Comparison of ENCODE assay signal across 15 cellular contexts in the genomic region with DNA sequence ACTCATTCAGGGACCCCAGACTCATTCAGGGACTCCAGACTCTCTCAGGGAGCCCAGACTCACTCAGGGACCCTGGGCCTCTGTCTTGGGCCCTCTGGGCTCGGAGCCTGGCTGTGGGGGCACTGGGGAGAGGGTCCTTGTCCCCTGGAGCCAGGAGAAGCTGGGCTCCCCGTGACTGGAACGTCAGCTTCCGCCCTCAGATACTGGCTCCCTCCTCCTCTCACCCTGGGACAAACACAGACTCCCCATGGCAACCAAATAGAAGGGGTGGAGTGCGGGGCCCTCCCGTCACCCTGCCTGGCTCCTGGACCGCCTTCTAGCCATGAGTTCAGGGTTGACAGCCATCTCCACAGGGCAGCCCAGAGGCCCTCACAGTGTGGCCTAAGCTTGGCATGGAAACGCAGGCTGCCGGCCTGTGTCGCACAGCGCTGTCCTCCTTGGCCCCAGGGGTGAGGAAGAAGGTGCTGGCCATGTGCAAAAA. TPM values are rescaled to one million over a fixed set of nuclear protein-coding genes. Genes with fewer than 3 reads are reported as not detected.
DNase-seq lines count a peak whose midpoint lies in the region; ATAC-seq, FAIRE-seq and TF ChIP-seq lines count a peak whose summit lies in the region.
"Had no signal": no experiment of that assay in that cellular context is flagged by ENCODE, and none has a peak within 500 bp of the region (broad histone marks: within the 10 kb centered on the region; RNA-seq: fewer than 3 reads in every experiment).

No MANE protein-coding gene starts in this region.

- H3K79me2 ChIP-seq in H1 (ENCODE audit: control insufficient read depth in 1 of 2, insufficient read depth in 2 of 2, low read length in 2 of 2) = no peaks in the 10 kb centered on the region
- no peaks in the 10 kb centered on the region for H3K79me2 ChIP-seq in mesendoderm (ENCODE audit: control insufficient read depth, insufficient read depth, low read length)

- H4K5ac ChIP-seq in H1 (ENCODE audit: insufficient read length, low read depth, low read length) = no peak overlapping the region
- H4K5ac ChIP-seq in mesendoderm (ENCODE audit: low read length) = no peak overlapping the region

- H3K4me2 ChIP-seq in H1 (ENCODE audit: insufficient read depth in 1 of 2, low read depth in 2 of 2, low read length in 2 of 2) (no peak overlapping the region), mesendoderm (ENCODE audit: low read length) (no peak overlapping the region)

- H3K18ac ChIP-seq in H1 (ENCODE audit: extremely low read depth, low read length) (no peak overlapping the region; the same call in 1 of the 2 replicates), mesendoderm (ENCODE audit: low read length) (no peak overlapping the region)

- no peak overlapping the region for H2BK120ac ChIP-seq in H1 (replicated peaks; ENCODE audit: low read depth, low read length)
- H2BK120ac ChIP-seq in mesendoderm (ENCODE audit: low read depth, low read length) = no peak overlapping the region

- TF ChIP-seq POLR2A in H1 (IDR thresholded peaks at IDR 0.05; ENCODE audit: control extremely low read depth in 1 of 2, low read depth in 2 of 2, low read length in 2 of 2) = no peak

- H3K27ac ChIP-seq in H1 (ENCODE audit: low read depth, low read length) (peak overlapping the region; percentile 32; the same call in 1 of the 2 replicates), mesendoderm (ENCODE audit: low read depth, low read length) (no peak overlapping the region)

- no peaks in the 10 kb centered on the region for H3K23me2 ChIP-seq in H1 (ENCODE audit: low read depth, low read length)

- H2BK12ac ChIP-seq in H1 (ENCODE audit: low read depth, low read length) = no peak overlapping the region

- DNase-seq in activated CD8-positive, alpha-beta T cell treated with anti-CD3 and anti-CD28 coated beads, Interleukin-2, amount 10 ng/mL, durations not matched to agents 7 days and 5 days = peak; percentile 12
- no peak for DNase-seq in activated CD8-positive, alpha-beta T cell treated with anti-CD3 and anti-CD28 coated beads for 36 hours
- DNase-seq in H1 (ENCODE audit: low read depth in 1 of 2, low spot score in 2 of 2) = no peak
- DNase-seq in mesendoderm = peak; percentile 38
- peak; percentile 68 for DNase-seq in type B pancreatic cell (ENCODE audit: extremely low spot score, unreplicated experiment)
- DNase-seq in stimulated activated CD4-positive, alpha-beta T cell treated with anti-CD3 and anti-CD28 coated beads, Interleukin-2, amount 100 ng/mL, for 48 hours = no peak
- DNase-seq: ACHN, DMS79, naive B cell, NCI-H146, T-helper 1 cell had no signal

- peaks cover 5% of the 10 kb centered on the region for H3K4me1 Mint-ChIP-seq in activated CD8-positive, alpha-beta T cell treated with anti-CD3 and anti-CD28 coated beads, Interleukin-2, amount 10 ng/mL, durations not matched to agents 7 days and 5 days (ENCODE audit: low read depth)
- peaks cover 11% of the 10 kb centered on the region for H3K4me1 Mint-ChIP-seq in activated CD8-positive, alpha-beta T cell treated with anti-CD3 and anti-CD28 coated beads for 36 hours (ENCODE audit: low read depth)
- peaks cover 23% of the 10 kb centered on the region for H3K4me1 Mint-ChIP-seq in type B pancreatic cell (ENCODE audit: unreplicated experiment)

- H4K91ac ChIP-seq in H1 (replicated peaks; ENCODE audit: insufficient read length, low read length) = no peak overlapping the region

- peaks cover 0 to 4% of the 10 kb centered on the region in 2 experiments for H4K20me1 ChIP-seq in H1 (replicated peaks in 1 of 2; ENCODE audit: control insufficient read depth in 1 of 2, insufficient read depth in 2 of 2, low read length in 2 of 2)

- no peaks in the 10 kb centered on the region for H3K27me3 Mint-ChIP-seq in activated CD8-positive, alpha-beta T cell treated with anti-CD3 and anti-CD28 coated beads, Interleukin-2, amount 10 ng/mL, durations not matched to agents 7 days and 5 days (ENCODE audit: low read depth)
- H3K27me3 Mint-ChIP-seq in activated CD8-positive, alpha-beta T cell treated with anti-CD3 and anti-CD28 coated beads for 36 hours = no peaks in the 10 kb centered on the region
- H3K27me3 Mint-ChIP-seq in type B pancreatic cell = peaks cover 10% of the 10 kb centered on the region

- no peak for FAIRE-seq in H1 (lab: Jason Lieb, UNC)
- FAIRE-seq: endometrium had no signal

- no peak overlapping the region for H3K9ac ChIP-seq in H1 (replicated peaks in 1 of 4; ENCODE audit: extremely low read depth in 1 of 4, low read depth in 3 of 4, low read length in 3 of 4)
- no peak overlapping the region for H3K9ac ChIP-seq in mesendoderm (ENCODE audit: low read length)

- H4K8ac ChIP-seq in H1 (ENCODE audit: extremely low read depth, insufficient read depth, low read length) (peak overlapping the region; percentile 41; the same call in 1 of the 2 replicates), mesendoderm (ENCODE audit: low read depth, low read length) (no peak overlapping the region)

- H3K14ac ChIP-seq in H1 (ENCODE audit: insufficient read length) = no peak overlapping the region

- intact Hi-C loops in activated CD8-positive, alpha-beta T cell treated with anti-CD3 and anti-CD28 coated beads for 36 hours (cut with micrococcal nuclease) = loop anchor here (5.0 kb wide), 1 partner anchor 85 kb away; no protein-coding TSS in a partner anchor

- no peak overlapping the region for H2BK15ac ChIP-seq in H1 (ENCODE audit: low read length)
- no peak overlapping the region for H2BK15ac ChIP-seq in mesendoderm (replicated peaks; ENCODE audit: low read depth)

- H3K4ac ChIP-seq in H1 (replicated peaks; ENCODE audit: insufficient read length, low read depth, low read length) (no peak overlapping the region), mesendoderm (ENCODE audit: low read depth, low read length) (no peak overlapping the region)

- CTCF ChIA-PET in activated CD8-positive, alpha-beta T cell treated with anti-CD3 and anti-CD28 coated beads, Interleukin-2, amount 10 ng/mL, durations not matched to agents 7 days and 5 days (lab: Charles Lee) = no interaction called here
- CTCF ChIA-PET in activated CD8-positive, alpha-beta T cell treated with anti-CD3 and anti-CD28 coated beads for 36 hours (lab: Charles Lee) = no interaction called here
- CTCF ChIA-PET in H1 (lab: Charles Lee; ENCODE audit: partially characterized antibody) = interaction anchor here (1.4 to 3.2 kb wide), 5 partner anchors 10 to 86 kb away, joined by 5 to 29 read pairs (median 7); no protein-coding TSS in a partner anchor

- POLR2A ChIA-PET in activated CD8-positive, alpha-beta T cell treated with anti-CD3 and anti-CD28 coated beads, Interleukin-2, amount 10 ng/mL, durations not matched to agents 7 days and 5 days (lab: Charles Lee) = no interaction called here
- POLR2A ChIA-PET in activated CD8-positive, alpha-beta T cell treated with anti-CD3 and anti-CD28 coated beads for 36 hours (lab: Charles Lee) = no interaction called here
- POLR2A ChIA-PET in H1 (lab: Charles Lee; ENCODE audit: partially characterized antibody) = no interaction called here

- H3K27ac Mint-ChIP-seq in activated CD8-positive, alpha-beta T cell treated with anti-CD3 and anti-CD28 coated beads, Interleukin-2, amount 10 ng/mL, durations not matched to agents 7 days and 5 days = no peak overlapping the region
- no peak overlapping the region for H3K27ac Mint-ChIP-seq in activated CD8-positive, alpha-beta T cell treated with anti-CD3 and anti-CD28 coated beads for 36 hours
- H3K27ac Mint-ChIP-seq in type B pancreatic cell = peak overlapping the region; percentile 78
- H3K27ac Mint-ChIP-seq: naive B cell; stimulated activated naive CD8-positive, alpha-beta T cell treated with anti-CD3 and anti-CD28 coated beads, Interleukin-15, Interleukin-2, amounts not matched to agents 100 ng/mL and 50 ng/mL, for 24 hours had no signal

- TF ChIP-seq RAD21 in H1 (IDR thresholded peaks at IDR 0.05 in 1 of 2, conservative IDR thresholded peaks at IDR 0.05 in 1 of 2; ENCODE audit: low read depth in 2 of 2, low read length in 2 of 2) = no peak

- ATAC-seq in activated CD8-positive, alpha-beta T cell treated with anti-CD3 and anti-CD28 coated beads, Interleukin-2, amount 10 ng/mL, durations not matched to agents 7 days and 5 days = no peak
- ATAC-seq in activated CD8-positive, alpha-beta T cell treated with anti-CD3 and anti-CD28 coated beads for 36 hours = no peak
- ATAC-seq in HG02623 (IDR thresholded peaks at IDR 0.05; ENCODE audit: unreplicated experiment) (no peak), GM21447 (IDR thresholded peaks at IDR 0.05; ENCODE audit: unreplicated experiment) (no peak)

- H3K23ac ChIP-seq in H1 (ENCODE audit: insufficient read length) (no peak overlapping the region), mesendoderm (ENCODE audit: low read length) (no peak overlapping the region)

- no peak overlapping the region for H3K4me3 Mint-ChIP-seq in activated CD8-positive, alpha-beta T cell treated with anti-CD3 and anti-CD28 coated beads, Interleukin-2, amount 10 ng/mL, durations not matched to agents 7 days and 5 days
- H3K4me3 Mint-ChIP-seq in activated CD8-positive, alpha-beta T cell treated with anti-CD3 and anti-CD28 coated beads for 36 hours = no peak overlapping the region
- H3K4me3 Mint-ChIP-seq in type B pancreatic cell = no peak overlapping the region
- H3K4me3 Mint-ChIP-seq: naive B cell; stimulated activated naive CD8-positive, alpha-beta T cell treated with anti-CD3 and anti-CD28 coated beads, Interleukin-15, Interleukin-2, amounts not matched to agents 100 ng/mL and 50 ng/mL, for 24 hours had no signal

- H2AK5ac ChIP-seq in H1 (ENCODE audit: low read depth, low read length) (no peak overlapping the region; the same call in 1 of the 2 replicates), mesendoderm (ENCODE audit: low read length) (no peak overlapping the region)

- peaks cover 2% of the 10 kb centered on the region; the same call in 1 of the 2 replicates for H3K79me1 ChIP-seq in H1 (ENCODE audit: low read depth, low read length)
- H3K79me1 ChIP-seq in mesendoderm (ENCODE audit: low read length) = no peaks in the 10 kb centered on the region

- H3K27me3 ChIP-seq in H1 (replicated peaks in 1 of 4; ENCODE audit: control insufficient read depth in 3 of 4, extremely low read depth in 1 of 4, insufficient read depth in 3 of 4, low read length in 3 of 4) (no peaks in the 10 kb centered on the region), mesendoderm (ENCODE audit: insufficient read depth, low read length, poor library complexity) (no peaks in the 10 kb centered on the region)

- no peak overlapping the region for H2AFZ ChIP-seq in H1 (ENCODE audit: low read length)

- H3K4me3 ChIP-seq in H1 (ENCODE audit: extremely low read depth in 1 of 4, insufficient read depth in 2 of 4, low read depth in 3 of 4, low read length in 4 of 4) = no peak overlapping the region
- H3K4me3 ChIP-seq in mesendoderm (ENCODE audit: low read length) = no peak overlapping the region

- H3K36me3 Mint-ChIP-seq in activated CD8-positive, alpha-beta T cell treated with anti-CD3 and anti-CD28 coated beads, Interleukin-2, amount 10 ng/mL, durations not matched to agents 7 days and 5 days (ENCODE audit: low read depth) = no peaks in the 10 kb centered on the region
- H3K36me3 Mint-ChIP-seq in activated CD8-positive, alpha-beta T cell treated with anti-CD3 and anti-CD28 coated beads for 36 hours (ENCODE audit: low read depth) = no peaks in the 10 kb centered on the region
- no peaks in the 10 kb centered on the region for H3K36me3 Mint-ChIP-seq in type B pancreatic cell
- H3K36me3 Mint-ChIP-seq: naive B cell had no signal

- no peaks in the 10 kb centered on the region for H3K9me3 ChIP-seq in H1 (ENCODE audit: insufficient read depth in 2 of 2, low read depth in 1 of 2, low read length in 1 of 2)

- TF ChIP-seq EP300 in H1 (IDR thresholded peaks at IDR 0.05; ENCODE audit: borderline replicate concordance in 1 of 2, low read depth in 2 of 2, low read length in 2 of 2) = no peak

- H3K56ac ChIP-seq in H1 (replicated peaks; ENCODE audit: insufficient read length, low read depth, low read length) (no peak overlapping the region), mesendoderm (ENCODE audit: low read length) (no peak overlapping the region)

- H2BK5ac ChIP-seq in H1 (ENCODE audit: low read depth, low read length) (peak overlapping the region; percentile 41; the same call in 1 of the 2 replicates), mesendoderm (ENCODE audit: low read length) (no peak overlapping the region)

- H3K36me3 ChIP-seq in H1 (ENCODE audit: control insufficient read depth in 2 of 4, insufficient read depth in 4 of 4, low read length in 3 of 4) (no peaks in the 10 kb centered on the region), mesendoderm (ENCODE audit: control insufficient read depth, insufficient read depth, low read length) (no peaks in the 10 kb centered on the region)

- WGBS in H1 (ENCODE audit: extremely low coverage in 1 of 2, insufficient coverage in 1 of 2, insufficient read length in 1 of 2, insufficient replicate concordance in 2 of 2, low coverage in 1 of 2, low lambda C conversion rate in 2 of 2, missing lambda C conversion rate in 1 of 2), 2 experiments = 71% methylated on average over 11 of the region's 11 CpGs; no CpG with 5 or more reads in 1 of the 2 experiments
- no CpG with 5 or more reads among the region's 11 CpGs for WGBS in mesendoderm (ENCODE audit: extremely low coverage, insufficient coverage, low lambda C conversion rate)

- H2BK20ac ChIP-seq in H1 (ENCODE audit: low read length) = no peak overlapping the region

- H3K4me1 ChIP-seq in H1 (replicated peaks in 1 of 4; ENCODE audit: control insufficient read depth in 3 of 4, insufficient read depth in 4 of 4, low read length in 3 of 4) = no peaks in the 10 kb centered on the region; a peak in 1 of 7 replicates
- H3K4me1 ChIP-seq in mesendoderm (ENCODE audit: control insufficient read depth, low read depth, low read length) = no peaks in the 10 kb centered on the region

- H3K9me3 Mint-ChIP-seq in activated CD8-positive, alpha-beta T cell treated with anti-CD3 and anti-CD28 coated beads, Interleukin-2, amount 10 ng/mL, durations not matched to agents 7 days and 5 days (ENCODE audit: insufficient read depth) = no peaks in the 10 kb centered on the region
- H3K9me3 Mint-ChIP-seq in activated CD8-positive, alpha-beta T cell treated with anti-CD3 and anti-CD28 coated beads for 36 hours = no peaks in the 10 kb centered on the region
- no peaks in the 10 kb centered on the region for H3K9me3 Mint-ChIP-seq in type B pancreatic cell
- H3K9me3 Mint-ChIP-seq: stimulated activated naive CD8-positive, alpha-beta T cell treated with anti-CD3 and anti-CD28 coated beads, Interleukin-15, Interleukin-2, amounts not matched to agents 100 ng/mL and 50 ng/mL, for 24 hours had no signal

- TF ChIP-seq CTCF in activated CD8-positive, alpha-beta T cell treated with anti-CD3 and anti-CD28 coated beads for 36 hours (IDR thresholded peaks at IDR 0.05) = no peak
- TF ChIP-seq CTCF in H1 (IDR thresholded peaks at IDR 0.05; ENCODE audit: control extremely low read depth in 1 of 3, insufficient read depth in 1 of 3, low read depth in 1 of 3, low read length in 3 of 3) (no peak), type B pancreatic cell (conservative IDR thresholded peaks at IDR 0.05) (no peak)

RNA-seq across cellular contexts. Expression of a gene that starts 27.6 kb away (rescaled TPM):
- under 1 TPM in 1 of 2 experiments, not detected in 1; 0.10 TPM for total RNA-seq in activated CD8-positive, alpha-beta T cell treated with anti-CD3 and anti-CD28 coated beads, Interleukin-2, amount 10 ng/mL, durations not matched to agents 7 days and 5 days
- under 1 TPM in 1 of 2 experiments, not detected in 1; 0.59 TPM for total RNA-seq in activated CD8-positive, alpha-beta T cell treated with anti-CD3 and anti-CD28 coated beads for 36 hours
- 1.9 and 2.5 TPM in 2 replicates for total RNA-seq in H1 (2021; fragmentation: NEBNext Ultra II Directional; extraction: Animal tissue kit (Norgen Biotek cat#: 25700))
- 0.29 and 0.57 TPM in 2 replicates for polyA plus RNA-seq in H1 (2011; rRNA removed)
- 0.36 TPM for polyA plus RNA-seq in H1 (2011; cell fraction: cytosol; rRNA removed)
- 2.7 TPM for polyA plus RNA-seq in H1 (2011; cell fraction: nucleus; rRNA removed)
- 0.84 to 1.5 TPM (median 1.4 TPM) in 4 replicates for polyA plus RNA-seq in H1 (2012, experiment 1 of 2)
- 0.24 TPM for polyA plus RNA-seq in H1 (2012, experiment 2 of 2)
- 0.79 TPM for polyA plus RNA-seq in H1 (2013, experiment 1 of 2)
- 0.55 TPM for polyA plus RNA-seq in H1 (2013, experiment 2 of 2)
- 0.85 and 1.1 TPM in 2 replicates for polyA minus RNA-seq in H1 (2011; rRNA and poly(A)+ RNA removed)
- 1.3 TPM for polyA minus RNA-seq in H1 (2011; cell fraction: cytosol; rRNA and poly(A)+ RNA removed)
- polyA minus RNA-seq in H1 (2011; cell fraction: nucleus; rRNA and poly(A)+ RNA removed) = 1.6 TPM
- 0.10 TPM for polyA plus RNA-seq in mesendoderm (2013, experiment 1 of 2)
- polyA plus RNA-seq in mesendoderm (2013, experiment 2 of 2) = 0.17 TPM
- total RNA-seq in type B pancreatic cell (ENCODE audit: low replicate concordance) = 2.2 and 4.0 TPM in 2 replicates

Comparison
In these comparisons a context has a peak if more than half of its experiments do, and no peak if none do; other contexts are left out.
1. DNase-seq: peak in activated CD8-positive, alpha-beta T cell treated with anti-CD3 and anti-CD28 coated beads, Interleukin-2, amount 10 ng/mL, durations not matched to agents 7 days and 5 days (single experiment), mesendoderm (single experiment) and type B pancreatic cell (single experiment); none in activated CD8-positive, alpha-beta T cell treated with anti-CD3 and anti-CD28 coated beads for 36 hours (single experiment), H1 (0 of 2) and stimulated activated CD4-positive, alpha-beta T cell treated with anti-CD3 and anti-CD28 coated beads, Interleukin-2, amount 100 ng/mL, for 48 hours (0 of 2).